11 cellular contexts compared by ENCODE assay signal in the genomic region with DNA sequence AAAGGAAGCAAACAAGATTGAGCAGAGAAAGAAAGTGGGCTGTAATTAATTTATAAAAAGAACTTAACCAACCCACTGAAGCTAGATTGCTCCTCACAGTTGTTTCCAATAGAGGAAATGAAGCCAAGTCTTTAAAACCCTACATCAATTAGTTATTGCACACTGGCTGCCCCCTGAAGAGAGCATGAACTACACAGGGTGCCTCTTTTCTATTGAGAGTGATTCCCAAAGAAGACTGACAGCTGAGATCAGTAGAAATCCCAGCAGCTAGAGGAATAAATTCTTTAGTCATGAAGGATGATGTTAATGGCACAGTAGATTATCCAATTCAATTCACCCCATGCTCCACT. TPM values are rescaled to one million over a fixed set of nuclear protein-coding genes. Genes with fewer than 3 reads are reported as not detected.
A peak's percentile ranks its signal among the peaks of the same experiment; 100 is the strongest.
DNase-seq lines count a peak whose midpoint lies in the region; ATAC-seq and TF ChIP-seq lines count a peak whose summit lies in the region.
"Had no signal": no experiment of that assay in that cellular context is flagged by ENCODE, and none has a peak within 500 bp of the region (broad histone marks: within the 10 kb centered on the region; RNA-seq: fewer than 3 reads in every experiment).

No MANE protein-coding gene starts in this region.

- peak overlapping the region; percentile 37 to 45 for H3K27ac Mint-ChIP-seq in natural killer cell

- H3K4me1 Mint-ChIP-seq in natural killer cell = peaks cover 9 to 11% of the 10 kb centered on the region in 2 donors

- H3K36me3 Mint-ChIP-seq in natural killer cell = no peaks in the 10 kb centered on the region

- no peak for TF ChIP-seq CTCF in natural killer cell (IDR thresholded peaks at IDR 0.05)

- DNase-seq in SIG-M5 treated with dmso at 0.1 percent for 504 hours (lab: John Stamatoyannopoulos, UW; ENCODE audit: unreplicated experiment) (peak; percentile 65), SIG-M5 (lab: John Stamatoyannopoulos, UW) (no peak), natural killer cell (no peak), COLO829 (ENCODE audit: low spot score) (no peak), NCI-H524 treated with DMSO at 0.1 percent for 48 hours (lab: John Stamatoyannopoulos, UW) (no peak)
- DNase-seq: activated CD4-positive, alpha-beta T cell treated with anti-CD3 and anti-CD28 coated beads for 48 hours; head of caudate nucleus; NK-92 treated with Interleukin-12 subunit alpha and Interleukin-12 subunit beta, amount 100 ng/mL, for 24 hours had no signal

- ATAC-seq in GM21619 (IDR thresholded peaks at IDR 0.05; ENCODE audit: unreplicated experiment) = peak; percentile 26
- peak; percentile 45 for ATAC-seq in HG03460 (IDR thresholded peaks at IDR 0.05; ENCODE audit: unreplicated experiment)
- ATAC-seq in natural killer cell = no peak
- ATAC-seq in HG03342 (IDR thresholded peaks at IDR 0.05; ENCODE audit: unreplicated experiment) = no peak

- H3K27me3 Mint-ChIP-seq in natural killer cell (ENCODE audit: low read depth in 2 of 2) = peaks cover 3 to 7% of the 10 kb centered on the region in 2 donors

- no peak overlapping the region for H3K4me3 Mint-ChIP-seq in natural killer cell

- intact Hi-C loops in natural killer cell (cut with micrococcal nuclease) = no loop called here

- no peaks in the 10 kb centered on the region for H3K9me3 Mint-ChIP-seq in natural killer cell

RNA-seq across cellular contexts. Expression of a gene that starts 8.6 kb away (rescaled TPM):
- total RNA-seq in natural killer cell = 100 to 1,000 TPM; 188 to 251 (median 197) TPM

Comparison
In these comparisons a context has a peak if more than half of its experiments do, and no peak if none do; other contexts are left out.
1. ATAC-seq: peak in GM21619 (single experiment) and HG03460 (single experiment); none in natural killer cell (0 of 3) and HG03342 (single experiment).